In the genomic region with DNA sequence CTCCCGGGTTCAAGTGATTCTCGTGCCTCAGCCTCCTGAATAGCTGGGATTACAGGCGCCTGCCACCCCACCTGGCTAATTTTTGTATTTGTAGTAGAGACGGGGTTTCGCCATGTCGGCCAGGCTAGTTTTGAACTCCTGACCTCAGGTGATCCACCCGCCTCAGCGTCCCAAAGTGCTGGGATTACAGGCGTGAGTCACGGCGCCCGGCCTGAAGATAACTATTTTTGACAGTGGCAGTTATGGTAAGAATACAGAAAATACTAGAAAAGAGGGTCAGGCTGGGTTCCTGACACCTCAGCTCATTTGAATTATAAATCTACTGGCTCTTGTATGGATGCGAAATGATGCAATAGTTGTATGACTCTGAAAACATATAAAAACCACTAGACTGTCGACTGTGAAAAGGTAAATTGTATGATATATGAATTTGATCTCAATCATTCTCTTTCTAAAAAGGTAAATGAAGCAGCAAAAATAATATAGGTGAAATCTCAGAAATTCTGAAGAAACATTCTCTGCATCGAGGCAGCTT, we compare ENCODE assay signal across 1 cellular context.
A peak's percentile ranks its signal among the peaks of the same experiment; 100 is the strongest.
TF ChIP-seq lines count a peak whose summit lies in the region.

No MANE protein-coding gene starts in this region.

TF ChIP-seq in K562, 482 proteins besides CTCF, POLR2A, EP300 and RAD21 (continued from another document and continues in another):
- TF ChIP-seq, protein P1, sequence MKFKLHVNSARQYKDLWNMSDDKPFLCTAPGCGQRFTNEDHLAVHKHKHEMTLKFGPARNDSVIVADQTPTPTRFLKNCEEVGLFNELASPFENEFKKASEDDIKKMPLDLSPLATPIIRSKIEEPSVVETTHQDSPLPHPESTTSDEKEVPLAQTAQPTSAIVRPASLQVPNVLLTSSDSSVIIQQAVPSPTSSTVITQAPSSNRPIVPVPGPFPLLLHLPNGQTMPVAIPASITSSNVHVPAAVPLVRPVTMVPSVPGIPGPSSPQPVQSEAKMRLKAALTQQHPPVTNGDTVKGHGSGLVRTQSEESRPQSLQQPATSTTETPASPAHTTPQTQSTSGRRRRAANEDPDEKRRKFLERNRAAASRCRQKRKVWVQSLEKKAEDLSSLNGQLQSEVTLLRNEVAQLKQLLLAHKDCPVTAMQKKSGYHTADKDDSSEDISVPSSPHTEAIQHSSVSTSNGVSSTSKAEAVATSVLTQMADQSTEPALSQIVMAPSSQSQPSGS (CRISPR knock-in tag; IDR thresholded peaks at IDR 0.05): no peak
- TF ChIP-seq ETV1 (tag; conservative IDR thresholded peaks at IDR 0.05; ENCODE audit: low read depth): no peak
- 0 out of 2 replicates have a peak, but pooled peaks have one; percentile 41 for TF ChIP-seq ADNP (tag; IDR thresholded peaks at IDR 0.05)
- peak; percentile 65 for TF ChIP-seq FOSL1 (tag; conservative IDR thresholded peaks at IDR 0.05)
- no peak for TF ChIP-seq RBM17 (IDR thresholded peaks at IDR 0.05; ENCODE audit: borderline replicate concordance, low read depth, low read length)
- 0 out of 2 replicates have a peak, but pooled peaks have one; percentile 12 for TF ChIP-seq CXXC5 (CRISPR knock-in tag; IDR thresholded peaks at IDR 0.05)
- TF ChIP-seq SRF (CRISPR knock-in tag; IDR thresholded peaks at IDR 0.05): no peak
- TF ChIP-seq RBM14 (IDR thresholded peaks at IDR 0.05; ENCODE audit: borderline replicate concordance, insufficient read depth, low read depth, low read length): no peak
- peak; percentile 69 for TF ChIP-seq CEBPB (tag; IDR thresholded peaks at IDR 0.05)
- TF ChIP-seq SAFB (IDR thresholded peaks at IDR 0.05; ENCODE audit: borderline replicate concordance, low read depth, low read length): no peak
- no peak for TF ChIP-seq ZNF41 (CRISPR knock-in tag; conservative IDR thresholded peaks at IDR 0.05)
- no peak for TF ChIP-seq ZNF518B (CRISPR knock-in tag; IDR thresholded peaks at IDR 0.05)
- TF ChIP-seq, protein P2, sequence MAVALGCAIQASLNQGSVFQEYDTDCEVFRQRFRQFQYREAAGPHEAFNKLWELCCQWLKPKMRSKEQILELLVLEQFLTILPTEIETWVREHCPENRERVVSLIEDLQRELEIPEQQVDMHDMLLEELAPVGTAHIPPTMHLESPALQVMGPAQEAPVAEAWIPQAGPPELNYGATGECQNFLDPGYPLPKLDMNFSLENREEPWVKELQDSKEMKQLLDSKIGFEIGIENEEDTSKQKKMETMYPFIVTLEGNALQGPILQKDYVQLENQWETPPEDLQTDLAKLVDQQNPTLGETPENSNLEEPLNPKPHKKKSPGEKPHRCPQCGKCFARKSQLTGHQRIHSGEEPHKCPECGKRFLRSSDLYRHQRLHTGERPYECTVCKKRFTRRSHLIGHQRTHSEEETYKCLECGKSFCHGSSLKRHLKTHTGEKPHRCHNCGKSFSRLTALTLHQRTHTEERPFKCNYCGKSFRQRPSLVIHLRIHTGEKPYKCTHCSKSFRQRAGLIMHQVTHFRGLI (CRISPR knock-in tag; IDR thresholded peaks at IDR 0.05): no peak
- no peak for TF ChIP-seq ZZZ3 (IDR thresholded peaks at IDR 0.05)
- TF ChIP-seq CAMTA2 (CRISPR knock-in tag; conservative IDR thresholded peaks at IDR 0.05): no peak
- TF ChIP-seq RBM22 (IDR thresholded peaks at IDR 0.05; ENCODE audit: low read depth, low read length, poor library complexity, severe bottlenecking): no peak
- peak; percentile 54; the same call in 1 of the 2 replicates for TF ChIP-seq CEBPG (CRISPR knock-in tag; IDR thresholded peaks at IDR 0.05)
- peak; percentile 76 to 84 for TF ChIP-seq CEBPG (tag; conservative IDR thresholded peaks at IDR 0.05 in 1 of 2, IDR thresholded peaks at IDR 0.05 in 1 of 2)
- TF ChIP-seq GTF3C2 (IDR thresholded peaks at IDR 0.05; ENCODE audit: borderline replicate concordance, extremely low read depth, insufficient read length): no peak
- TF ChIP-seq HSF4 (CRISPR knock-in tag; IDR thresholded peaks at IDR 0.05; ENCODE audit: borderline replicate concordance): no peak
- TF ChIP-seq, protein P3, sequence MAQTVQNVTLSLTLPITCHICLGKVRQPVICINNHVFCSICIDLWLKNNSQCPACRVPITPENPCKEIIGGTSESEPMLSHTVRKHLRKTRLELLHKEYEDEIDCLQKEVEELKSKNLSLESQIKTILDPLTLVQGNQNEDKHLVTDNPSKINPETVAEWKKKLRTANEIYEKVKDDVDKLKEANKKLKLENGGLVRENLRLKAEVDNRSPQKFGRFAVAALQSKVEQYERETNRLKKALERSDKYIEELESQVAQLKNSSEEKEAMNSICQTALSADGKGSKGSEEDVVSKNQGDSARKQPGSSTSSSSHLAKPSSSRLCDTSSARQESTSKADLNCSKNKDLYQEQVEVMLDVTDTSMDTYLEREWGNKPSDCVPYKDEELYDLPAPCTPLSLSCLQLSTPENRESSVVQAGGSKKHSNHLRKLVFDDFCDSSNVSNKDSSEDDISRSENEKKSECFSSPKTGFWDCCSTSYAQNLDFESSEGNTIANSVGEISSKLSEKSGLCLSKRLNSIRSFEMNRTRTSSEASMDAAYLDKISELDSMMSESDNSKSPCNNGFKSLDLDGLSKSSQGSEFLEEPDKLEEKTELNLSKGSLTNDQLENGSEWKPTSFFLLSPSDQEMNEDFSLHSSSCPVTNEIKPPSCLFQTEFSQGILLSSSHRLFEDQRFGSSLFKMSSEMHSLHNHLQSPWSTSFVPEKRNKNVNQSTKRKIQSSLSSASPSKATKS (CRISPR knock-in tag; IDR thresholded peaks at IDR 0.05): no peak
- TF ChIP-seq MXI1 (IDR thresholded peaks at IDR 0.05; ENCODE audit: low read depth, low read length): no peak
- no peak for TF ChIP-seq FOXK1 (CRISPR knock-in tag; IDR thresholded peaks at IDR 0.05; ENCODE audit: borderline replicate concordance)
- TF ChIP-seq MEF2A (IDR thresholded peaks at IDR 0.05; ENCODE audit: control insufficient read depth, low read depth, low read length): no peak
- no peak for TF ChIP-seq HNRNPLL (IDR thresholded peaks at IDR 0.05; ENCODE audit: low read depth, low read length, poor library complexity, severe bottlenecking)
- TF ChIP-seq, protein P4, sequence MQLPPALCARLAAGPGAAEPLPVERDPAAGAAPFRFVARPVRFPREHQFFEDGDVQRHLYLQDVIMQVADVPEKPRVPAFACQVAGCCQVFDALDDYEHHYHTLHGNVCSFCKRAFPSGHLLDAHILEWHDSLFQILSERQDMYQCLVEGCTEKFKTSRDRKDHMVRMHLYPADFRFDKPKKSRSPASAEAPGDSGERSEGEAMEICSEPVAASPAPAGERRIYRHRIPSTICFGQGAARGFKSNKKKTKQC (CRISPR knock-in tag; IDR thresholded peaks at IDR 0.05): no peak
- no peak for TF ChIP-seq ZNF431 (CRISPR knock-in tag; IDR thresholded peaks at IDR 0.05)
- TF ChIP-seq ZFPM2 (CRISPR knock-in tag; IDR thresholded peaks at IDR 0.05): no peak
- peak; percentile 72 for TF ChIP-seq ATF4 (CRISPR knock-in tag; IDR thresholded peaks at IDR 0.05)
- TF ChIP-seq ARID1B (IDR thresholded peaks at IDR 0.05): peak; percentile 59
- no peak for TF ChIP-seq SRSF7 (optimal IDR thresholded peaks at IDR 0.05; ENCODE audit: low read depth, low read length)
- TF ChIP-seq CHCHD3 (CRISPR knock-in tag; IDR thresholded peaks at IDR 0.05): no peak
- no peak for TF ChIP-seq HNRNPUL1 (IDR thresholded peaks at IDR 0.05; ENCODE audit: low read length)
- no peak for TF ChIP-seq ZNF57 (CRISPR knock-in tag; IDR thresholded peaks at IDR 0.05)
- TF ChIP-seq, protein P5, sequence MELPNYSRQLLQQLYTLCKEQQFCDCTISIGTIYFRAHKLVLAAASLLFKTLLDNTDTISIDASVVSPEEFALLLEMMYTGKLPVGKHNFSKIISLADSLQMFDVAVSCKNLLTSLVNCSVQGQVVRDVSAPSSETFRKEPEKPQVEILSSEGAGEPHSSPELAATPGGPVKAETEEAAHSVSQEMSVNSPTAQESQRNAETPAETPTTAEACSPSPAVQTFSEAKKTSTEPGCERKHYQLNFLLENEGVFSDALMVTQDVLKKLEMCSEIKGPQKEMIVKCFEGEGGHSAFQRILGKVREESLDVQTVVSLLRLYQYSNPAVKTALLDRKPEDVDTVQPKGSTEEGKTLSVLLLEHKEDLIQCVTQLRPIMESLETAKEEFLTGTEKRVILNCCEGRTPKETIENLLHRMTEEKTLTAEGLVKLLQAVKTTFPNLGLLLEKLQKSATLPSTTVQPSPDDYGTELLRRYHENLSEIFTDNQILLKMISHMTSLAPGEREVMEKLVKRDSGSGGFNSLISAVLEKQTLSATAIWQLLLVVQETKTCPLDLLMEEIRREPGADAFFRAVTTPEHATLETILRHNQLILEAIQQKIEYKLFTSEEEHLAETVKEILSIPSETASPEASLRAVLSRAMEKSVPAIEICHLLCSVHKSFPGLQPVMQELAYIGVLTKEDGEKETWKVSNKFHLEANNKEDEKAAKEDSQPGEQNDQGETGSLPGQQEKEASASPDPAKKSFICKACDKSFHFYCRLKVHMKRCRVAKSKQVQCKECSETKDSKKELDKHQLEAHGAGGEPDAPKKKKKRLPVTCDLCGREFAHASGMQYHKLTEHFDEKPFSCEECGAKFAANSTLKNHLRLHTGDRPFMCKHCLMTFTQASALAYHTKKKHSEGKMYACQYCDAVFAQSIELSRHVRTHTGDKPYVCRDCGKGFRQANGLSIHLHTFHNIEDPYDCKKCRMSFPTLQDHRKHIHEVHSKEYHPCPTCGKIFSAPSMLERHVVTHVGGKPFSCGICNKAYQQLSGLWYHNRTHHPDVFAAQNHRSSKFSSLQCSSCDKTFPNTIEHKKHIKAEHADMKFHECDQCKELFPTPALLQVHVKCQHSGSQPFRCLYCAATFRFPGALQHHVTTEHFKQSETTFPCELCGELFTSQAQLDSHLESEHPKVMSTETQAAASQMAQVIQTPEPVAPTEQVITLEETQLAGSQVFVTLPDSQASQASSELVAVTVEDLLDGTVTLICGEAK (IDR thresholded peaks at IDR 0.05): no peak
- TF ChIP-seq, protein P5 (CRISPR knock-in tag; IDR thresholded peaks at IDR 0.05): no peak
